Comparison of ENCODE assay signal across 20 cellular contexts in the genomic region with DNA sequence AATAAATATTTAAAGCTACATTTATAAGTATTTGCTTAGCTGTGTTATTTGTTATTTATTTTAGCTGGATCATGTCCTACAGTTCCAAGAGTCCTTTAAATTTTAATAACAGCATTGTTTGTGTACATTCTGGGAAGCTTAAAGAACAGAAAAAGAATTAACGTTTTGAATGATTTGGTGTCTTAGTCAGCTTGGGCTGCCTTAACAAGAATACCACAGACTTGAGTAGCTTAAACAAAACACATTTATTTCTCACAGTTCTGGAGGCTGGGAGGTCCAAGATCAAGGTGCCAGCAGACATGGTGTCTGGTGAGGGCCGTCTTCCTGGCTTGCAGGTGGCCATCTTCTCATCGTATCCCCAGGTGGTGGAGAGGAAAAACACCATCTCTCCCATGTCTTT.
DNase-seq lines count a peak whose midpoint lies in the region; ATAC-seq and TF ChIP-seq lines count a peak whose summit lies in the region.
"Had no signal": no experiment of that assay in that cellular context is flagged by ENCODE, and none has a peak within 500 bp of the region (broad histone marks: within the 10 kb centered on the region; RNA-seq: fewer than 3 reads in every experiment).

No MANE protein-coding gene starts in this region.

- no peaks in the 10 kb centered on the region for H3K79me2 ChIP-seq in smooth muscle cell (ENCODE audit: low read depth)
- H3K79me2 ChIP-seq in trophoblast cell (ENCODE audit: control insufficient read depth, insufficient read depth, low read length, poor library complexity) = no peaks in the 10 kb centered on the region

- in situ Hi-C loops in astrocyte of the spinal cord (cut with HindIII; ENCODE audit: low sequenced_read_pairs) = no loop called here

- no peaks in the 10 kb centered on the region for H3F3A ChIP-seq in smooth muscle cell (ENCODE audit: low read depth)

- no peaks in the 10 kb centered on the region for H3K36me3 Mint-ChIP-seq in naive thymus-derived CD8-positive, alpha-beta T cell
- H3K36me3 Mint-ChIP-seq: CD4-positive, CD25-positive, alpha-beta regulatory T cell had no signal

- no peak overlapping the region for H2BK12ac ChIP-seq in trophoblast cell (ENCODE audit: low read length)

- no peak overlapping the region for H4K91ac ChIP-seq in trophoblast cell (ENCODE audit: low read depth, low read length)

- H3K4me1 ChIP-seq in smooth muscle cell (ENCODE audit: low read depth) (peaks cover 17% of the 10 kb centered on the region), trophoblast cell (ENCODE audit: control insufficient read depth in 1 of 2, insufficient read depth in 2 of 2, low read length in 2 of 2) (peaks cover 0 to 2% of the 10 kb centered on the region in 2 experiments)

- ATAC-seq in naive thymus-derived CD8-positive, alpha-beta T cell = no peak
- ATAC-seq: GM23338 had no signal

- H3K9ac ChIP-seq in smooth muscle cell (ENCODE audit: low read depth) = no peak overlapping the region
- no peak overlapping the region for H3K9ac ChIP-seq in trophoblast cell (ENCODE audit: low read length)
- H3K9ac ChIP-seq: KMS-11 had no signal

- H2BK120ac ChIP-seq in trophoblast cell (ENCODE audit: insufficient read depth, low read length, poor library complexity) = no peak overlapping the region

- H3K4me2 ChIP-seq in smooth muscle cell (peak overlapping the region; percentile 20), trophoblast cell (ENCODE audit: low read length) (no peak overlapping the region)
- H3K4me2 ChIP-seq: GM23338, KMS-11 had no signal

- H3K9me3 ChIP-seq in smooth muscle cell (replicated peaks; ENCODE audit: low read depth) = no peaks in the 10 kb centered on the region
- no peaks in the 10 kb centered on the region for H3K9me3 ChIP-seq in trophoblast cell (ENCODE audit: insufficient read depth, low read depth, low read length)
- H3K9me3 ChIP-seq: SJCRH30 had no signal

- no peak overlapping the region for H3K4me3 Mint-ChIP-seq in naive thymus-derived CD8-positive, alpha-beta T cell
- H3K4me3 Mint-ChIP-seq: CD4-positive, CD25-positive, alpha-beta regulatory T cell; GM23338; H9 had no signal

- no peaks in the 10 kb centered on the region for H4K20me1 ChIP-seq in smooth muscle cell (ENCODE audit: low read depth)

- 50% methylated on average over 3 of the region's 3 CpGs for WGBS in smooth muscle cell (ENCODE audit: low lambda C conversion rate)
- no CpG with 5 or more reads among the region's 3 CpGs for WGBS in trophoblast cell (ENCODE audit: extremely low coverage, insufficient coverage, insufficient read length)

- TF ChIP-seq CTCF in astrocyte of the spinal cord (IDR thresholded peaks at IDR 0.05; ENCODE audit: low read depth, low read length) = no peak
- TF ChIP-seq CTCF in smooth muscle cell (IDR thresholded peaks at IDR 0.05; ENCODE audit: borderline replicate concordance, insufficient read depth, poor library complexity, severe bottlenecking) = no peak

- H3K27me3 Mint-ChIP-seq in naive thymus-derived CD8-positive, alpha-beta T cell = peaks cover 0 to 10% (median 5%) of the 10 kb centered on the region in 5 donors

- H4K8ac ChIP-seq in trophoblast cell (ENCODE audit: low read depth, low read length) = no peak overlapping the region

- H3K9me3 Mint-ChIP-seq in naive thymus-derived CD8-positive, alpha-beta T cell = peaks cover 0 to 2% (median 0%) of the 10 kb centered on the region in 9 donors
- H3K9me3 Mint-ChIP-seq: GM23338, H9 had no signal

- POLR2A ChIA-PET in naive thymus-derived CD8-positive, alpha-beta T cell (lab: Charles Lee) = no interaction called here

- H2AFZ ChIP-seq in smooth muscle cell (ENCODE audit: low read depth) = no peak overlapping the region
- no peak overlapping the region for H2AFZ ChIP-seq in trophoblast cell (ENCODE audit: insufficient read depth, low read length, poor library complexity)
- H2AFZ ChIP-seq: GM23338 had no signal

- no peak overlapping the region for H2AK5ac ChIP-seq in trophoblast cell (ENCODE audit: low read length)

- H3K4me3 ChIP-seq in astrocyte of the spinal cord (ENCODE audit: low read depth, low read length) (no peak overlapping the region), smooth muscle cell (no peak overlapping the region), trophoblast cell (ENCODE audit: low read depth, low read length) (no peak overlapping the region)
- H3K4me3 ChIP-seq: GM23338, SJCRH30 had no signal

- no peaks in the 10 kb centered on the region for H3K79me1 ChIP-seq in trophoblast cell (ENCODE audit: low read length)

- H3K27me3 ChIP-seq in smooth muscle cell (ENCODE audit: low read depth) = no peaks in the 10 kb centered on the region
- no peaks in the 10 kb centered on the region for H3K27me3 ChIP-seq in trophoblast cell (ENCODE audit: insufficient read depth, low read length)
- H3K27me3 ChIP-seq: SJCRH30 had no signal

- H3K27ac Mint-ChIP-seq in naive thymus-derived CD8-positive, alpha-beta T cell = no peak overlapping the region
- H3K27ac Mint-ChIP-seq: GM23338, H9 had no signal

- no peak overlapping the region for H3K4ac ChIP-seq in trophoblast cell (ENCODE audit: low read depth, low read length)

- H3K4me1 Mint-ChIP-seq in naive thymus-derived CD8-positive, alpha-beta T cell = peaks cover 0 to 2% (median 0%) of the 10 kb centered on the region in 4 donors
- H3K4me1 Mint-ChIP-seq: CD4-positive, CD25-positive, alpha-beta regulatory T cell had no signal

- H3K36me3 ChIP-seq in smooth muscle cell (ENCODE audit: low read depth) = no peaks in the 10 kb centered on the region
- H3K36me3 ChIP-seq in trophoblast cell (ENCODE audit: control insufficient read depth in 1 of 2, insufficient read depth in 2 of 2, low read length in 2 of 2) = no peaks in the 10 kb centered on the region
- H3K36me3 ChIP-seq: SJCRH30 had no signal

- H4K12ac ChIP-seq in trophoblast cell (ENCODE audit: low read depth, low read length) = no peak overlapping the region

- H2BK5ac ChIP-seq in trophoblast cell (ENCODE audit: low read depth, low read length, poor library complexity) = no peak overlapping the region

- H3K23ac ChIP-seq in trophoblast cell (ENCODE audit: low read length) = no peak overlapping the region

- no peak overlapping the region for H3K27ac ChIP-seq in smooth muscle cell (ENCODE audit: low read depth)
- no peak overlapping the region for H3K27ac ChIP-seq in trophoblast cell (ENCODE audit: low read depth, low read length)
- H3K27ac ChIP-seq: 22Rv1, KMS-11, SJCRH30 had no signal

- H3K18ac ChIP-seq in trophoblast cell (ENCODE audit: low read length) = no peak overlapping the region

- H3K14ac ChIP-seq in trophoblast cell (ENCODE audit: low read length) = no peak overlapping the region

- peak; percentile 23 for DNase-seq in A172 (ENCODE audit: low spot score)
- DNase-seq in M059J (ENCODE audit: low read depth) = peak; percentile 33
- DNase-seq in astrocyte of the spinal cord (ENCODE audit: low read depth, low spot score) = peak; percentile 33
- no peak for DNase-seq in smooth muscle cell (lab: John Stamatoyannopoulos, UW; ENCODE audit: unreplicated experiment)
- no peak for DNase-seq in trophoblast cell
- no peak for DNase-seq in activated CD4-positive, alpha-beta T cell treated with anti-CD3 and anti-CD28 coated beads for 4 hours
- no peak for DNase-seq in naive thymus-derived CD8-positive, alpha-beta T cell
- DNase-seq: ACHN; CD4-positive, CD25-positive, alpha-beta regulatory T cell; H9; NCI-H1092 treated with DMSO at 0.1 percent for 48 hours; NCI-H1436 treated with DMSO at 0.1 percent for 48 hours; NCI-H1930; NCI-H2107; NCI-H524; NCI-H774; SJCRH30 had no signal

Comparison
In these comparisons a context has a peak if more than half of its experiments do, and no peak if none do; other contexts are left out.
1. DNase-seq: peak in A172 (single experiment), M059J (single experiment) and astrocyte of the spinal cord (single experiment); none in smooth muscle cell (single experiment), trophoblast cell (0 of 2), activated CD4-positive, alpha-beta T cell treated with anti-CD3 and anti-CD28 coated beads for 4 hours (0 of 2) and naive thymus-derived CD8-positive, alpha-beta T cell (0 of 10).